13 cellular contexts compared by ENCODE assay signal in the genomic region with DNA sequence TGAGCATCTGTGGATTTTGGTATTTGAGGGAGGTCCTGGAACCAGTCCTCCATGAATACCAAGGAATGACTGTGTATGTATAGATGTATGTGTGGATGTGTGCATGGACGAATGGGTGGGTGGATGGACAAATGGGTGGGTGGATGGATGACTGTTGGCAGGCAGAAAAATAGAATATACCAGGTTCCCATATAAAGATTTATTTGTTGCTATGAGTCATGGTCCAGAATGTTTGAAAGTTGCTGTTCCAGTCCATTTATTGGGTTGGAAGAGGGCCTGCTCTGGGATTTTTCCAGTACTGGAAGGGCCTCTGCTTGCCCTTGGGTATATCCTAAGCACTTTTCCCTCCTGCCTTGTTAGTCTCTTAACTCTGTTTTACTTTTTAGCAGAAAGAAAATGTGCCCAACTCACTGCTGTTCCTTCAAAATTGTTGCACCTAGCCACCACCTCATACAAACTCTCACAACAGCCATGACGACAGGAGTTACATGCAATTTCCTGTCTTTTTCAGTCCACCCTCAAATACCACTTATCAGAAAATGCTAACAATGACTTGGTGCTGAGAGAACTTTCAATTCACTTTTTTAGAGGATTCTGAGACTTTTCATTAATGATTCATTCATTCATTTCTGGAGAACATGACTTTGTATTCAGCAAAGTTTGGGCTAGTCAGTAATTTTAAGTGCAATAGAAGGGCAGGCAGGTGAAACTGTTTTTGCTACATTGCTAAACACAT.
A peak's percentile ranks its signal among the peaks of the same experiment; 100 is the strongest.
DNase-seq lines count a peak whose midpoint lies in the region; ATAC-seq lines count a peak whose summit lies in the region.
"Had no signal": no experiment of that assay in that cellular context is flagged by ENCODE, and none has a peak within 500 bp of the region (broad histone marks: within the 10 kb centered on the region; RNA-seq: fewer than 3 reads in every experiment).

No MANE protein-coding gene starts in this region.

- no peaks in the 10 kb centered on the region for H3K36me3 ChIP-seq in muscle layer of duodenum (ENCODE audit: control insufficient read depth in 1 of 2, insufficient read depth in 2 of 2, low read length in 2 of 2)
- H3K36me3 ChIP-seq: left lung had no signal

- peak overlapping the region; percentile 8 for H3K27ac ChIP-seq in muscle layer of duodenum (ENCODE audit: low read length)
- H3K27ac ChIP-seq: foreskin keratinocyte had no signal

- peak; percentile 68 for DNase-seq in CD1c-positive myeloid dendritic cell (ENCODE audit: extremely low spot score)
- DNase-seq in MV-4-11 (lab: John Stamatoyannopoulos, UW), result peak; percentile 68
- no peak for DNase-seq in cerebellar nuclear complex (lab: John Stamatoyannopoulos, UW)
- DNase-seq in NCI-H2029 treated with DMSO at 0.1 percent for 48 hours (lab: John Stamatoyannopoulos, UW), result no peak
- DNase-seq in DMS 273 treated with DMSO at 0.1 percent for 48 hours (lab: John Stamatoyannopoulos, UW), result no peak
- DNase-seq: foreskin keratinocyte, left lung, NCI-H446, right cardiac atrium, SW 1271 had no signal

- H3K9me3 ChIP-seq in muscle layer of duodenum (ENCODE audit: control insufficient read depth in 1 of 2, low read length in 2 of 2), result no peaks in the 10 kb centered on the region
- H3K9me3 ChIP-seq: left lung had no signal

- H3K4me1 ChIP-seq in muscle layer of duodenum (ENCODE audit: control insufficient read depth in 1 of 2, insufficient read depth in 2 of 2, low read length in 2 of 2), result peaks cover 35 to 52% of the 10 kb centered on the region in 2 donors
- H3K4me1 ChIP-seq: foreskin keratinocyte had no signal

- no peak overlapping the region for H3K4me3 ChIP-seq in muscle layer of duodenum (ENCODE audit: low read depth in 1 of 2, low read length in 2 of 2)
- H3K4me3 ChIP-seq: left lung had no signal

- no peaks in the 10 kb centered on the region for H3K27me3 ChIP-seq in muscle layer of duodenum (ENCODE audit: low read depth, low read length)
- H3K27me3 ChIP-seq: foreskin keratinocyte, left lung had no signal

- ATAC-seq in GM19351 (IDR thresholded peaks at IDR 0.05; ENCODE audit: unreplicated experiment) (peak; percentile 36), GM18868 (IDR thresholded peaks at IDR 0.05; ENCODE audit: unreplicated experiment) (no peak)
- ATAC-seq: foreskin keratinocyte, left lung had no signal

Comparison
In these comparisons a context has a peak if more than half of its experiments do, and no peak if none do; other contexts are left out.
1. DNase-seq: peak in CD1c-positive myeloid dendritic cell (single experiment) and MV-4-11 (single experiment); none in cerebellar nuclear complex (0 of 2), NCI-H2029 treated with DMSO at 0.1 percent for 48 hours (single experiment) and DMS 273 treated with DMSO at 0.1 percent for 48 hours (single experiment).